ENCODE assay signal across 9 cellular contexts in the genomic region with DNA sequence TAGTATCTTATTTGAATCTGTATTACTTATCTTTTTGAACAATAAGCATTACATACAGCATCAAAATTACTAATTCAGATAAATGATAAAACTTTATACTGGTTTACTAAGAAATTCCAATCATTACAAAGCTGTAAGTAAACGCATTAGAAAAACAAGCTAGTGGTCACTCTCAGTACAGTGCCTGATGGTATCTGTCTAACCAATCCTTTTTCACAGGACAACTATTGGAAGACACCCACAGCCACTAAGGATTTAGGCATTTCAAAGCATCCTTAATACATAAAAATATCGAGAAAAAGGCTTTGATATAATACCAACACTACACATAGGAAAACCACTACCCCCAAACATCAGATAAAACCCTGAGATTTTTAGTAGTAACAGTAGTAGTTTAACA. TPM values are rescaled to one million over a fixed set of nuclear protein-coding genes. Genes with fewer than 3 reads are reported as not detected.
DNase-seq lines count a peak whose midpoint lies in the region; ATAC-seq and TF ChIP-seq lines count a peak whose summit lies in the region.
"Had no signal": no experiment of that assay in that cellular context is flagged by ENCODE, and none has a peak within 500 bp of the region (broad histone marks: within the 10 kb centered on the region; RNA-seq: fewer than 3 reads in every experiment).

No MANE protein-coding gene starts in this region.

- peaks cover 64% of the 10 kb centered on the region for H3K79me2 ChIP-seq in PC-9 (ENCODE audit: low read depth)

- H3K36me3 ChIP-seq in ES-I3 (ENCODE audit: insufficient read depth, low read length) (peaks cover 12% of the 10 kb centered on the region), PC-9 (ENCODE audit: low read depth) (peaks cover 56% of the 10 kb centered on the region), esophagus muscularis mucosa (peaks cover 22 to 47% (median 27%) of the 10 kb centered on the region in 4 donors), psoas muscle (ENCODE audit: insufficient read depth in 1 of 2, low read depth in 1 of 2) (peaks cover 22 to 46% of the 10 kb centered on the region in 2 donors)

- peak overlapping the region; percentile 89 for H3K4me2 ChIP-seq in PC-9

- POLR2A ChIA-PET in PC-9 (lab: Charles Lee; ENCODE audit: unreplicated experiment), result no interaction called here

- no TSS peak for BruUV-seq in PC-9 (replicated peaks; lab: Mats Ljungman, UMichigan)

- intact Hi-C loops in PC-9 (cut with micrococcal nuclease; ENCODE audit: unreplicated experiment) (loop anchor here (5.0 to 10.0 kb wide), 3 partner anchors 37 to 822 kb away; no protein-coding TSS in a partner anchor), esophagus muscularis mucosa (cut with DNase I) (loop anchor here (5.0 to 10.0 kb wide), 5 partner anchors 77 to 375 kb away; partner anchors contain the start of genes CEP57L1, SESN1 and ZBTB24), psoas muscle (cut with DNase I) (loop anchor here (5.0 to 10.0 kb wide), 5 partner anchors 77 to 835 kb away; partner anchors contain the start of genes SESN1 (in 2 of the 2) and CEP57L1 (in 1 of the 2)), lower leg skin (cut with DNase I; ENCODE audit: low total_unique reads) (loop anchor here (10.0 kb wide), 1 partner anchor 195 kb away; no protein-coding TSS in a partner anchor)

- H3F3A ChIP-seq in PC-9 (ENCODE audit: insufficient read depth, low read depth), result peaks cover 23% of the 10 kb centered on the region

- ATAC-seq in psoas muscle, result no peak

- TF ChIP-seq POLR2A in esophagus muscularis mucosa (IDR thresholded peaks at IDR 0.05; ENCODE audit: low read depth), result no peak
- no peak for TF ChIP-seq POLR2A in lower leg skin (IDR thresholded peaks at IDR 0.05)

- no peaks in the 10 kb centered on the region for H3K9me3 ChIP-seq in ES-I3 (ENCODE audit: control insufficient read depth, insufficient read depth, low read length)
- no peaks in the 10 kb centered on the region for H3K9me3 ChIP-seq in PC-9 (ENCODE audit: insufficient read depth, low read depth)
- H3K9me3 ChIP-seq in esophagus muscularis mucosa, result no peaks in the 10 kb centered on the region
- no peaks in the 10 kb centered on the region for H3K9me3 ChIP-seq in psoas muscle

- 38% methylated on average over 2 of the region's 2 CpGs for WGBS in esophagus muscularis mucosa
- 19 to 31% (median 23%) methylated on average over 2 of the region's 2 CpGs for WGBS in psoas muscle, 3 donors
- WGBS in lower leg skin, 2 donors, result 26 to 37% methylated on average over 2 of the region's 2 CpGs

- H3K9ac ChIP-seq in ES-I3 (ENCODE audit: low read depth, low read length), result peak overlapping the region; percentile 78; the same call in 1 of the 2 replicates

- CTCF ChIA-PET in PC-9 (lab: Charles Lee), result no interaction called here

- no peaks in the 10 kb centered on the region for H3K9me2 ChIP-seq in PC-9 (ENCODE audit: insufficient read depth)

- peaks cover 52% of the 10 kb centered on the region for H4K20me1 ChIP-seq in PC-9 (ENCODE audit: insufficient read depth)

- TF ChIP-seq CTCF in PC-9 (conservative IDR thresholded peaks at IDR 0.05), result no peak
- no peak for TF ChIP-seq CTCF in esophagus muscularis mucosa (IDR thresholded peaks at IDR 0.05)
- TF ChIP-seq CTCF in psoas muscle (IDR thresholded peaks at IDR 0.05), result no peak
- TF ChIP-seq CTCF in lower leg skin (IDR thresholded peaks at IDR 0.05), result no peak

- peak overlapping the region; percentile 77 for H3K4me3 ChIP-seq in PC-9
- peak overlapping the region; percentile 67 to 100 (median 84) for H3K4me3 ChIP-seq in esophagus muscularis mucosa
- peak overlapping the region; percentile 87 for H3K4me3 ChIP-seq in psoas muscle
- H3K4me3 ChIP-seq in lower leg skin (ENCODE audit: low read depth, poor library complexity, severe bottlenecking), result no peak overlapping the region

- H3K27me3 ChIP-seq in PC-9 (ENCODE audit: insufficient read depth, low read depth), result no peaks in the 10 kb centered on the region
- H3K27me3 ChIP-seq in esophagus muscularis mucosa, result no peaks in the 10 kb centered on the region
- no peaks in the 10 kb centered on the region for H3K27me3 ChIP-seq in psoas muscle (ENCODE audit: insufficient read depth in 3 of 3, low read length in 2 of 3)

- no peak for TF ChIP-seq EP300 in esophagus muscularis mucosa (IDR thresholded peaks at IDR 0.05)

- no peak overlapping the region for H2AFZ ChIP-seq in PC-9

- DNase-seq in PC-9, result no peak
- DNase-seq in esophagus muscularis mucosa (ENCODE audit: extremely low spot score), result no peak
- DNase-seq in psoas muscle, result no peak
- no peak for DNase-seq in NCI-H2107 (lab: John Stamatoyannopoulos, UW)
- no peak for DNase-seq in lower leg skin (ENCODE audit: low spot score in 2 of 2)
- DNase-seq in GDM1 (lab: John Stamatoyannopoulos, UW), result no peak
- no peak for DNase-seq in stimulated activated CD4-positive, alpha-beta T cell treated with anti-CD3 and anti-CD28 coated beads, Interleukin-1b, Interleukin-23, amount 100 ng/mL, for 48 hours
- DNase-seq: GOT3 had no signal

- no peak overlapping the region for H3K27ac ChIP-seq in PC-9
- peak overlapping the region in 2 of 4 donors; percentile 98 to 99 for H3K27ac ChIP-seq in esophagus muscularis mucosa (replicated peaks in 1 of 4)
- peak overlapping the region; percentile 99 for H3K27ac ChIP-seq in psoas muscle

- H3K4me1 ChIP-seq in ES-I3 (ENCODE audit: insufficient read depth, low read length) (peaks cover 13% of the 10 kb centered on the region), PC-9 (replicated peaks; ENCODE audit: insufficient read depth) (peaks cover 32% of the 10 kb centered on the region), esophagus muscularis mucosa (peaks cover 31 to 63% (median 57%) of the 10 kb centered on the region in 4 donors), psoas muscle (peaks cover 44% of the 10 kb centered on the region)

RNA-seq across cellular contexts. Expression of gene CD164, which starts 2.6 kb away (rescaled TPM):
- total RNA-seq in PC-9 (2021) (170 and 210 TPM in 2 replicates), esophagus muscularis mucosa (100 to 1,000 TPM in 3 of 4 donors, 10 to 100 TPM in 1; 94.4 to 139 (median 120) TPM), psoas muscle (100 to 1,000 TPM; 108 to 311 (median 179) TPM), lower leg skin (100 to 1,000 TPM; 136 to 179 (median 147) TPM)
- 100 to 1,000 TPM in 2 of 3 donors, 10 to 100 TPM in 1; 97.8 to 368 (median 107) TPM for polyA plus RNA-seq in psoas muscle
